ENCODE assay signal across 26 cellular contexts in the genomic region with DNA sequence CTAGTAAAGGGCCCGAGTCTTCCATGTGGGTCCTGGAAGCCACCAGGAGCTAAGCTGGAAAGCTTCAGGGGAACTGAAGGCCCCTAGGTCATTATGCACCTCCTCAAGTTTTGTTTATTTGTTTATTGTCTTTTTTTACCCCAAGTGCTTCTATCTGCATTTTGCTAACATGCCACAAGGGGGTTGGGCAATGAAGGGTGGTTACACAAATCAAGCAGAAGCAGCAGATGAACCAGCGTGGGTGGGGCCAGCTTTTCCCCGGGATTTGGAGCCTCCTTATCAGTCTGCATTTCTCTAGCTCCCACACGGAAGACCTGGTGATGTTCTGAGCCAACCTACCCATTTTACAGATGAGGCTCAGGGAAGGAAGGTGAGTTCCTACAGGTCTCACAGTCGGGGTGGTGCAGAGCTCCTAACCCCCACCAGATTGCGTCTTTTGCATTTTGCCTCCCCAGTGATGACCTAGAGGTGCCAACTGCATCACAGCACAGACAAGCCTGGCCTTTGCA. TPM values are rescaled to one million over a fixed set of nuclear protein-coding genes. Genes with fewer than 3 reads are reported as not detected.
DNase-seq lines count a peak whose midpoint lies in the region; ATAC-seq and TF ChIP-seq lines count a peak whose summit lies in the region.
"Had no signal": no experiment of that assay in that cellular context is flagged by ENCODE, and none has a peak within 500 bp of the region (broad histone marks: within the 10 kb centered on the region; RNA-seq: fewer than 3 reads in every experiment).

No MANE protein-coding gene starts in this region.

- DNase-seq in H7 (peak; percentile 36), OCI-M1 (lab: John Stamatoyannopoulos, UW) (peak; percentile 4), epithelial cell of proximal tubule (ENCODE audit: low read depth) (no peak), UCSD-AML1 (lab: John Stamatoyannopoulos, UW; ENCODE audit: unreplicated experiment) (no peak)
- DNase-seq in stimulated activated CD4-positive, alpha-beta T cell treated with anti-CD3 and anti-CD28 coated beads, Interleukin-1b, Interleukin-23, amount 100 ng/mL, for 48 hours: no peak
- no peak for DNase-seq in stimulated activated CD4-positive, alpha-beta T cell treated with anti-CD3 and anti-CD28 coated beads, Interleukin-2, amount 100 ng/mL, for 48 hours
- DNase-seq: activated CD8-positive, alpha-beta T cell treated with anti-CD3 and anti-CD28 coated beads for 36 hours; activated T-cell treated with anti-CD3 and anti-CD28 coated beads, Interleukin-2, amount 50 U/mL, for 24 hours; CD8-positive, alpha-beta memory T cell; colonic mucosa; DMS79; foreskin fibroblast; HCEC 1CT; hippocampal formation; KG1; naive thymus-derived CD4-positive, alpha-beta T cell; NCI-H1105 treated with DMSO at 0.1 percent for 48 hours; NCI-H2081 treated with DMSO at 0.1 percent for 48 hours; NCI-H446 treated with DMSO at 0.1 percent for 48 hours; sigmoid colon; stimulated activated naive CD4-positive, alpha-beta T cell; SW 1271 had no signal

- TF ChIP-seq CTCF in C4-2B (conservative IDR thresholded peaks at IDR 0.05): peak; percentile 4; the same call in 1 of the 2 replicates
- TF ChIP-seq CTCF in epithelial cell of proximal tubule (conservative IDR thresholded peaks at IDR 0.05; ENCODE audit: low read depth, low read length): peak; percentile 20

- no peak for ATAC-seq in HG02840 (IDR thresholded peaks at IDR 0.05; ENCODE audit: low FRiP score, unreplicated experiment)
- ATAC-seq: activated CD8-positive, alpha-beta T cell treated with anti-CD3 and anti-CD28 coated beads for 36 hours; activated naive CD4-positive, alpha-beta T cell treated with anti-CD3 and anti-CD28 coated beads, Interleukin-2, amount 50 U/mL, for 72 hours; naive thymus-derived CD4-positive, alpha-beta T cell had no signal

- H3K4me3 ChIP-seq in H7 (ENCODE audit: insufficient read depth, low read depth, low read length) (no peak overlapping the region), epithelial cell of proximal tubule (ENCODE audit: low read depth, low read length) (no peak overlapping the region)
- H3K4me3 ChIP-seq: colonic mucosa, sigmoid colon had no signal

- H3K27me3 ChIP-seq in H7 (ENCODE audit: control insufficient read depth, insufficient read depth, low read length): no peaks in the 10 kb centered on the region
- H3K27me3 ChIP-seq: colonic mucosa, sigmoid colon had no signal

- H3K36me3 ChIP-seq in H7 (replicated peaks; ENCODE audit: control insufficient read depth, insufficient read depth, low read length): no peaks in the 10 kb centered on the region
- H3K36me3 ChIP-seq: colonic mucosa, sigmoid colon had no signal

- H3K27ac ChIP-seq in C4-2B: no peak overlapping the region
- H3K27ac ChIP-seq: colonic mucosa, parathyroid adenoma, sigmoid colon had no signal

RNA-seq across cellular contexts. Expression of gene TMC3, which starts 16.8 kb away (rescaled TPM):
- total RNA-seq in H7 (2014; rRNA removed; shearing (Covaris generic)): not detected in 2 replicates
- total RNA-seq in epithelial cell of proximal tubule: not detected in 2 replicates
- total RNA-seq: activated CD8-positive, alpha-beta T cell treated with anti-CD3 and anti-CD28 coated beads for 36 hours; activated naive CD4-positive, alpha-beta T cell treated with anti-CD3 and anti-CD28 coated beads, Interleukin-2, amount 50 U/mL, for 72 hours; CD8-positive, alpha-beta memory T cell; naive thymus-derived CD4-positive, alpha-beta T cell had no signal

RNA-seq across cellular contexts. Expression of gene STARD5, which starts 33.3 kb away (rescaled TPM):
- 3.4 TPM in 2 replicates for total RNA-seq in H7 (2014; rRNA removed; shearing (Covaris generic))
- total RNA-seq in epithelial cell of proximal tubule: 0.63 and 1.1 TPM in 2 replicates

Comparison
In these comparisons a context has a peak if more than half of its experiments do, and no peak if none do; other contexts are left out.
1. DNase-seq: peak in H7 (single experiment) and OCI-M1 (single experiment); none in epithelial cell of proximal tubule (single experiment), stimulated activated CD4-positive, alpha-beta T cell treated with anti-CD3 and anti-CD28 coated beads, Interleukin-1b, Interleukin-23, amount 100 ng/mL, for 48 hours (single experiment), stimulated activated CD4-positive, alpha-beta T cell treated with anti-CD3 and anti-CD28 coated beads, Interleukin-2, amount 100 ng/mL, for 48 hours (0 of 2) and UCSD-AML1 (single experiment).